In the genomic region with DNA sequence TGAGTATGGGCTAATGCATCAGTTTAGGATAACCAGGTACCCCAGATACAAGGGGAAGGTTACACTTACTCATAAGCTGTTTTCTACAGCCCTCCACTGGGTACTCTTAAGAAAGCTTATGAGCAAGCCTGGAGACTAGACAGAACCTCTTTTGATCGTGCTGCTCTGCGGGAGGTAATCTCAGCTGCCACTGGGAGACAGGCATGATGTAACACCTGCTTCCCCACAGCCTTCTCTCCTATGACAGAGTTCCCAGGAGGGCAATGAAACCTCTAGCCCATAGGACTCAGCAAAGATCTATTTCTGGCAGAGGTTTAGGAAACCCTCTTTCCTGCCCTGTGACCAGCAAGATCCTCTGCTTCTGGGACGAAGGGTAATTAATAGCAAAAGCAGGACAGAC, we compare ENCODE assay signal across 21 cellular contexts.
A peak's percentile ranks its signal among the peaks of the same experiment; 100 is the strongest.
DNase-seq lines count a peak whose midpoint lies in the region; ATAC-seq, FAIRE-seq and TF ChIP-seq lines count a peak whose summit lies in the region.
"Had no signal": no experiment of that assay in that cellular context is flagged by ENCODE, and none has a peak within 500 bp of the region (broad histone marks: within the 10 kb centered on the region; RNA-seq: fewer than 3 reads in every experiment).

No MANE protein-coding gene starts in this region.

- no peak for TF ChIP-seq RAD21 in HepG2 (CRISPR knock-in tag; IDR thresholded peaks at IDR 0.05)

- H3K4me2 ChIP-seq in HepG2 (ENCODE audit: low read depth, low read length): no peak overlapping the region

- H3K27ac ChIP-seq in right lobe of liver (no peak overlapping the region), HepG2 (ENCODE audit: extremely low read length, insufficient read depth, low read length) (no peak overlapping the region), esophagus squamous epithelium (no peak overlapping the region)
- H3K27ac ChIP-seq: GM23248, HL-60 had no signal

- TF ChIP-seq EP300 in HepG2 (IDR thresholded peaks at IDR 0.05; ENCODE audit: low read depth in 2 of 2, low read length in 2 of 2) (no peak), HepG2 (CRISPR knock-in tag; IDR thresholded peaks at IDR 0.05; ENCODE audit: borderline replicate concordance) (no peak)

- POLR2A ChIA-PET in HepG2 (lab: Yijun Ruan, JAX): no interaction called here

- no peaks in the 10 kb centered on the region for H3K79me2 ChIP-seq in HepG2 (ENCODE audit: insufficient read depth, low read length)

- no peaks in the 10 kb centered on the region for H3K27me3 ChIP-seq in right lobe of liver
- no peaks in the 10 kb centered on the region for H3K27me3 ChIP-seq in HepG2 (ENCODE audit: control insufficient read depth in 1 of 2, insufficient read depth in 2 of 2, low read length in 2 of 2)
- H3K27me3 ChIP-seq in esophagus squamous epithelium: no peaks in the 10 kb centered on the region

- H4K20me1 ChIP-seq in HepG2 (ENCODE audit: insufficient read depth, low read length): no peaks in the 10 kb centered on the region

- intact Hi-C loops in right lobe of liver (cut with DNase I) (no loop called here), HepG2 (cut with micrococcal nuclease; ENCODE audit: unreplicated experiment) (no loop called here), lower leg skin (cut with DNase I; ENCODE audit: low total_unique reads) (no loop called here), esophagus squamous epithelium (cut with DNase I) (no loop called here)

- no peak overlapping the region for H2AFZ ChIP-seq in HepG2 (ENCODE audit: low read length)
- H2AFZ ChIP-seq: GM23248 had no signal

- DNase-seq in right lobe of liver (no peak), HepG2 (ENCODE audit: low spot score) (no peak), T1000 (lab: John Stamatoyannopoulos, UW) (peak; percentile 21), kidney tubule cell (ENCODE audit: low spot score) (peak; percentile 4), lower leg skin (ENCODE audit: low spot score in 2 of 2) (no peak), NK-92 (lab: John Stamatoyannopoulos, UW; ENCODE audit: unreplicated experiment) (no peak), esophagus squamous epithelium (lab: John Stamatoyannopoulos, UW) (no peak)
- DNase-seq: CD8-positive, alpha-beta T cell; DMS153; GM23248; H9; KG1; NCI-H1105 treated with DMSO at 0.1 percent for 48 hours; NCI-H2029 treated with DMSO at 0.1 percent for 48 hours; NCI-H226; NCI-H510A treated with DMSO at 0.1 percent for 48 hours; NCI-H748 treated with DMSO at 0.1 percent for 48 hours; NK-92 treated with Interleukin-12 subunit alpha and Interleukin-12 subunit beta, amount 100 ng/mL, for 24 hours had no signal

- TF ChIP-seq POLR2A in right lobe of liver (IDR thresholded peaks at IDR 0.05): no peak
- no peak for TF ChIP-seq POLR2A in HepG2 (IDR thresholded peaks at IDR 0.05; ENCODE audit: insufficient read depth in 1 of 2, low read depth in 2 of 2, low read length in 2 of 2)
- no peak for TF ChIP-seq POLR2A in lower leg skin (IDR thresholded peaks at IDR 0.05)
- no peak for TF ChIP-seq POLR2A in esophagus squamous epithelium (IDR thresholded peaks at IDR 0.05)

- ATAC-seq in right lobe of liver (peak in 3 of 4 donors; percentile 59 to 77 (median 74)), HepG2 (no peak)
- ATAC-seq: CD8-positive, alpha-beta T cell; Panc1 had no signal

- H3K4me3 ChIP-seq in right lobe of liver (no peak overlapping the region), HepG2 (replicated peaks in 1 of 3; ENCODE audit: insufficient read depth in 1 of 3, low read depth in 2 of 3, low read length in 3 of 3) (no peak overlapping the region), lower leg skin (ENCODE audit: low read depth, poor library complexity, severe bottlenecking) (no peak overlapping the region), esophagus squamous epithelium (no peak overlapping the region)
- H3K4me3 ChIP-seq: GM23248 had no signal

- 38% methylated on average over 1 of the region's 3 CpGs for whole genome bisulfite sequencing in right lobe of liver (ENCODE audit: insufficient coverage, low coverage, low lambda C conversion rate, missing lambda C conversion rate)
- 57% methylated on average over 3 of the region's 3 CpGs for WGBS in HepG2 (ENCODE audit: low lambda C conversion rate)
- WGBS in lower leg skin, 2 donors: 70 to 76% methylated on average over 3 of the region's 3 CpGs
- WGBS in esophagus squamous epithelium, 2 donors: 73 to 100% methylated on average over 1 to 3 of the region's 3 CpGs

- in situ Hi-C loops in HepG2 (cut with HindIII; ENCODE audit: extremely low pct_ligation_motif_present, low pct_unique_long_range_greater_than_20kb): loop anchor here (10.0 kb wide), 1 partner anchor 438 kb away; no protein-coding TSS in a partner anchor

- no peak overlapping the region for H3K9ac ChIP-seq in HepG2 (ENCODE audit: insufficient read depth, low read depth, low read length)
- H3K9ac ChIP-seq: GM23248 had no signal

- CTCF ChIA-PET in HepG2 (lab: Yijun Ruan, JAX; ENCODE audit: low intra/inter-chr PET ratio, low total read pairs): no interaction called here

- no peak for FAIRE-seq in HepG2 (lab: Jason Lieb, UNC)
- FAIRE-seq: GM12891 had no signal

- H3K4me1 ChIP-seq in right lobe of liver: peaks cover 0 to 3% (median 0%) of the 10 kb centered on the region in 4 donors
- H3K4me1 ChIP-seq in HepG2 (ENCODE audit: insufficient read depth, low read length): peaks cover 23% of the 10 kb centered on the region
- no peaks in the 10 kb centered on the region for H3K4me1 ChIP-seq in esophagus squamous epithelium

- no TSS peak for BruUV-seq in HepG2 (replicated peaks; lab: Mats Ljungman, UMichigan)

- H3K36me3 ChIP-seq in right lobe of liver (no peaks in the 10 kb centered on the region), HepG2 (replicated peaks in 1 of 2; ENCODE audit: control insufficient read depth in 1 of 2, insufficient read depth in 2 of 2, low read length in 2 of 2) (no peaks in the 10 kb centered on the region; a peak in 1 of 5 replicates), esophagus squamous epithelium (no peaks in the 10 kb centered on the region)

- H3K9me3 ChIP-seq in right lobe of liver (peaks cover 0 to 6% (median 3%) of the 10 kb centered on the region in 4 donors), HepG2 (ENCODE audit: low read length) (peaks cover 25% of the 10 kb centered on the region), esophagus squamous epithelium (peaks cover 0 to 21% (median 8%) of the 10 kb centered on the region in 3 donors)

- TF ChIP-seq CTCF in right lobe of liver (IDR thresholded peaks at IDR 0.05): no peak
- TF ChIP-seq CTCF in HepG2 (CRISPR knock-in tag; IDR thresholded peaks at IDR 0.05): no peak
- no peak for TF ChIP-seq CTCF in lower leg skin (IDR thresholded peaks at IDR 0.05)
- no peak for TF ChIP-seq CTCF in esophagus squamous epithelium (IDR thresholded peaks at IDR 0.05)

TF ChIP-seq in HepG2, 621 proteins besides CTCF, POLR2A, EP300 and RAD21 (continues in another document):
- TF ChIP-seq ZNF878 (CRISPR knock-in tag; IDR thresholded peaks at IDR 0.05): no peak
- no peak for TF ChIP-seq SETDB1 (CRISPR knock-in tag; IDR thresholded peaks at IDR 0.05; ENCODE audit: borderline replicate concordance)
- TF ChIP-seq FOXO4 (CRISPR knock-in tag; conservative IDR thresholded peaks at IDR 0.05): no peak
- TF ChIP-seq NFYB (CRISPR knock-in tag; IDR thresholded peaks at IDR 0.05): no peak
- no peak for TF ChIP-seq ZSCAN25 (CRISPR knock-in tag; IDR thresholded peaks at IDR 0.05)
- no peak for TF ChIP-seq CEBPZ (IDR thresholded peaks at IDR 0.05; ENCODE audit: low read length)

Comparison
In these comparisons a context has a peak if more than half of its experiments do, and no peak if none do; other contexts are left out.
1. DNase-seq: peak in T1000 (single experiment) and kidney tubule cell (single experiment); none in right lobe of liver (0 of 3), HepG2 (single experiment), lower leg skin (0 of 2), NK-92 (single experiment) and esophagus squamous epithelium (single experiment).